In the genomic region with DNA sequence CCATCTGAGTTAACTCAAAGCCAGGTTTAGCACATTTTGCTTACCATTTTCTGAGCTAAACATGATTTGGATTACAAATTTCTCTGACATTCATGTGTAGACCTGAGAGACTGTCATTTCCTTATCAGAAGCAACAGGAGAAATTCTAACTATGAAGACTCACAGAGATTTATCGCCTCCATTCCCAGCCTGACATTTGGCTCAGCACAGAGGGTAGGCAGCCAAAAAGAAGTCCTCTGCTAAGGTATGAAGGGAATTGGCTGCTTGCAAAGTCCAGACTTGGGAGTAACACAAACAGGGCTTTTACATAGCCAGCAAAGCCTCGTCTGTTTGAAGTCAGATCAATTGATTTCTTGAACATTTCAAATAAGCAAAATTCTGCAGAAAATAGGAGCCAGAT, we compare ENCODE assay signal across 14 cellular contexts.
"Had no signal": no experiment of that assay in that cellular context is flagged by ENCODE, and none has a peak within 500 bp of the region (broad histone marks: within the 10 kb centered on the region; RNA-seq: fewer than 3 reads in every experiment).

No MANE protein-coding gene starts in this region.

- H3K36me3 ChIP-seq: cardiac muscle cell, right lobe of liver had no signal

- H3K27ac ChIP-seq: cardiac muscle cell, right lobe of liver had no signal

- H3K27me3 ChIP-seq: cardiac muscle cell, right lobe of liver had no signal

- H3K9me3 ChIP-seq: right lobe of liver had no signal

- H3K4me1 ChIP-seq: right lobe of liver had no signal

- H3K4me3 ChIP-seq: cardiac muscle cell, lung, right lobe of liver had no signal

- ATAC-seq: activated CD8-positive, alpha-beta memory T cell treated with anti-CD3 and anti-CD28 coated beads, Interleukin-2, amount 10 ng/mL, durations not matched to agents 7 days and 5 days; activated T-cell treated with anti-CD3 and anti-CD28 coated beads, Interleukin-2, amount 50 U/mL, for 4 hours; naive thymus-derived CD4-positive, alpha-beta T cell; right lobe of liver had no signal

- DNase-seq: activated CD4-positive, alpha-beta T cell treated with anti-CD3 and anti-CD28 coated beads for 1 hour; activated CD4-positive, alpha-beta T cell treated with anti-CD3 and anti-CD28 coated beads, Interleukin-2, amount 50 U/mL, for 48 hours; activated CD8-positive, alpha-beta memory T cell treated with anti-CD3 and anti-CD28 coated beads, Interleukin-2, amount 10 ng/mL, durations not matched to agents 7 days and 5 days; activated gamma-delta T cell; activated T-cell treated with anti-CD3 and anti-CD28 coated beads, Interleukin-2, amount 50 U/mL, for 4 hours; anterior cingulate cortex; effector memory CD4-positive, alpha-beta T cell; naive thymus-derived CD4-positive, alpha-beta T cell; right lobe of liver; stimulated activated naive CD4-positive, alpha-beta T cell; substantia nigra; T-helper 2 cell had no signal
